ENCODE assay signal across 15 cellular contexts in genomic region chr7:32108651-32109050, GRCh38. TPM values are rescaled to one million over a fixed set of nuclear protein-coding genes. Genes with fewer than 3 reads are reported as not detected.
"Had no signal": no experiment of that assay in that cellular context is flagged by ENCODE, and none has a peak within 500 bp of the region (broad histone marks: within the 10 kb centered on the region; RNA-seq: fewer than 3 reads in every experiment).

No MANE protein-coding gene starts in this region.

- H3K4me3 ChIP-seq: colonic mucosa, suprapubic skin had no signal

- H3K4me1 Mint-ChIP-seq: nephron, T-cell had no signal

- H3K36me3 ChIP-seq: colonic mucosa, suprapubic skin had no signal

- H3K27ac Mint-ChIP-seq: activated CD8-positive, alpha-beta T cell treated with anti-CD3 and anti-CD28 coated beads for 36 hours; nephron; T-cell; type B pancreatic cell had no signal

- H3K36me3 Mint-ChIP-seq: T-cell, type B pancreatic cell had no signal

- ATAC-seq: activated CD8-positive, alpha-beta T cell treated with anti-CD3 and anti-CD28 coated beads for 36 hours; left lobe of liver; stimulated activated naive CD8-positive, alpha-beta T cell treated with anti-CD3 and anti-CD28 coated beads, Interleukin-15, Interleukin-2, amounts not matched to agents 100 U/mL and 50 U/mL, for 24 hours; T-cell had no signal

- H3K4me3 Mint-ChIP-seq: activated CD8-positive, alpha-beta T cell treated with anti-CD3 and anti-CD28 coated beads for 36 hours; nephron; T-cell; type B pancreatic cell had no signal

- H3K27ac ChIP-seq: colonic mucosa, suprapubic skin, WERI-Rb-1 had no signal

- H3K27me3 ChIP-seq: colonic mucosa, suprapubic skin had no signal

- H3K4me1 ChIP-seq: colonic mucosa, suprapubic skin had no signal

- H3K9me3 ChIP-seq: colonic mucosa had no signal

- H3K27me3 Mint-ChIP-seq: activated CD8-positive, alpha-beta T cell treated with anti-CD3 and anti-CD28 coated beads for 36 hours; T-cell had no signal

- DNase-seq: activated CD4-positive, alpha-beta T cell treated with anti-CD3 and anti-CD28 coated beads for 4 hours; activated CD8-positive, alpha-beta memory T cell treated with anti-CD3 and anti-CD28 coated beads, Interleukin-2, amount 50 U/mL, for 4 hours; activated CD8-positive, alpha-beta T cell treated with anti-CD3 and anti-CD28 coated beads for 36 hours; aorta; colonic mucosa; mesenchymal stem cell; stimulated activated CD4-positive, alpha-beta T cell treated with anti-CD3 and anti-CD28 coated beads, Interleukin-4, amount 100 ng/mL, for 1 hour; stimulated activated CD8-positive, alpha-beta memory T cell treated with anti-CD3 and anti-CD28 coated beads, Interleukin-4, amount 100 ng/mL, for 48 hours; stimulated activated naive CD8-positive, alpha-beta T cell treated with anti-CD3 and anti-CD28 coated beads, Interleukin-15, Interleukin-2, amounts not matched to agents 100 U/mL and 50 U/mL, for 24 hours; T-cell; WERI-Rb-1 had no signal

RNA-seq across cellular contexts. Expression of gene PDE1C, which starts 38.4 kb away (rescaled TPM):
- total RNA-seq: activated CD8-positive, alpha-beta T cell treated with anti-CD3 and anti-CD28 coated beads for 36 hours; T-cell had no signal
